1 cellular context compared by ENCODE assay signal in genomic region chr2:240960309-240960962, GRCh38.
TF ChIP-seq lines count a peak whose summit lies in the region.

No MANE protein-coding gene starts in this region.

TF ChIP-seq in HepG2, 621 proteins besides CTCF, POLR2A, EP300 and RAD21 (continued from another document and continues in another):
- TF ChIP-seq HINFP (CRISPR knock-in tag; IDR thresholded peaks at IDR 0.05; ENCODE audit: low read depth) = peak; percentile 61; the same call in 1 of the 2 replicates
- no peak for TF ChIP-seq ZNF383 (CRISPR knock-in tag; IDR thresholded peaks at IDR 0.05; ENCODE audit: borderline replicate concordance)
- peak; percentile 80 for TF ChIP-seq ZNF788 (CRISPR knock-in tag; IDR thresholded peaks at IDR 0.05; ENCODE audit: borderline replicate concordance)
- TF ChIP-seq FOXP1 (IDR thresholded peaks at IDR 0.05) = no peak
- TF ChIP-seq FOXP1 (CRISPR knock-in tag; IDR thresholded peaks at IDR 0.05) = peak; percentile 75
- peak; percentile 30 for TF ChIP-seq CBX1 (IDR thresholded peaks at IDR 0.05; ENCODE audit: low read depth)
- TF ChIP-seq DMTF1 (CRISPR knock-in tag; IDR thresholded peaks at IDR 0.05) = no peak
- TF ChIP-seq ZNF569 (CRISPR knock-in tag; IDR thresholded peaks at IDR 0.05; ENCODE audit: borderline replicate concordance) = no peak
- peak; percentile 47; the same call in 1 of the 2 replicates for TF ChIP-seq ZNF839 (CRISPR knock-in tag; IDR thresholded peaks at IDR 0.05; ENCODE audit: borderline replicate concordance)
- TF ChIP-seq FOSL1 (CRISPR knock-in tag; IDR thresholded peaks at IDR 0.05; ENCODE audit: borderline replicate concordance) = no peak
- 0 out of 2 replicates have a peak, but pooled peaks have one; percentile 7 for TF ChIP-seq HHEX (CRISPR knock-in tag; IDR thresholded peaks at IDR 0.05)
- no peak for TF ChIP-seq SMAD9 (CRISPR knock-in tag; IDR thresholded peaks at IDR 0.05)
- peak; percentile 76; the same call in 1 of the 2 replicates for TF ChIP-seq HMG20A (CRISPR knock-in tag; IDR thresholded peaks at IDR 0.05; ENCODE audit: borderline replicate concordance)
- no peak for TF ChIP-seq ZNF775 (CRISPR knock-in tag; IDR thresholded peaks at IDR 0.05; ENCODE audit: borderline replicate concordance)
- no peak for TF ChIP-seq ZNF17 (CRISPR knock-in tag; IDR thresholded peaks at IDR 0.05)
- no peak for TF ChIP-seq MAFG (CRISPR knock-in tag; IDR thresholded peaks at IDR 0.05)
- TF ChIP-seq ASH2L (IDR thresholded peaks at IDR 0.05; ENCODE audit: insufficient read length, low read depth, low read length) = no peak
- 0 out of 2 replicates have a peak, but pooled peaks have one; percentile 55 for TF ChIP-seq RCOR2 (CRISPR knock-in tag; IDR thresholded peaks at IDR 0.05)
- TF ChIP-seq NFIB (CRISPR knock-in tag; IDR thresholded peaks at IDR 0.05; ENCODE audit: borderline replicate concordance) = peak; percentile 68; the same call in 1 of the 2 replicates
- TF ChIP-seq ZNF678 (CRISPR knock-in tag; IDR thresholded peaks at IDR 0.05) = no peak
- TF ChIP-seq MED1 (CRISPR knock-in tag; IDR thresholded peaks at IDR 0.05) = peak; percentile 90
- peak; percentile 69 for TF ChIP-seq ZMYM4 (CRISPR knock-in tag; IDR thresholded peaks at IDR 0.05)
- no peak; the same call in 1 of the 2 replicates for TF ChIP-seq HMGXB3 (CRISPR knock-in tag; IDR thresholded peaks at IDR 0.05; ENCODE audit: borderline replicate concordance)
- TF ChIP-seq FOXM1 (CRISPR knock-in tag; IDR thresholded peaks at IDR 0.05) = no peak
- no peak for TF ChIP-seq CENPX (CRISPR knock-in tag; IDR thresholded peaks at IDR 0.05)
- no peak for TF ChIP-seq TBP (CRISPR knock-in tag; IDR thresholded peaks at IDR 0.05)
- TF ChIP-seq MLLT10 (CRISPR knock-in tag; IDR thresholded peaks at IDR 0.05) = no peak
- TF ChIP-seq MNT (IDR thresholded peaks at IDR 0.05) = no peak
- no peak for TF ChIP-seq ZNF20 (CRISPR knock-in tag; IDR thresholded peaks at IDR 0.05)
- peak; percentile 94 for TF ChIP-seq ZNF431 (CRISPR knock-in tag; IDR thresholded peaks at IDR 0.05; ENCODE audit: borderline replicate concordance, low read depth)
- no peak for TF ChIP-seq NFE2L2 (IDR thresholded peaks at IDR 0.05; ENCODE audit: low read length)
- no peak for TF ChIP-seq SRSF9 (IDR thresholded peaks at IDR 0.05; ENCODE audit: borderline replicate concordance, insufficient read depth, low read depth, low read length, poor library complexity, severe bottlenecking)
- TF ChIP-seq ZBTB26 (CRISPR knock-in tag; IDR thresholded peaks at IDR 0.05; ENCODE audit: borderline replicate concordance) = 0 out of 2 replicates have a peak, but pooled peaks have one; percentile 37
- TF ChIP-seq ZNF816 (CRISPR knock-in tag; IDR thresholded peaks at IDR 0.05; ENCODE audit: borderline replicate concordance) = peak; percentile 81; the same call in 1 of the 2 replicates
- TF ChIP-seq EHMT2 (IDR thresholded peaks at IDR 0.05; ENCODE audit: borderline replicate concordance, low read depth, low read length) = no peak
- TF ChIP-seq ZNF136 (CRISPR knock-in tag; IDR thresholded peaks at IDR 0.05; ENCODE audit: low read depth) = 0 out of 2 replicates have a peak, but pooled peaks have one; percentile 59
- no peak for TF ChIP-seq ZNF563 (CRISPR knock-in tag; IDR thresholded peaks at IDR 0.05)
- peak; percentile 24; the same call in 1 of the 2 replicates for TF ChIP-seq TRAFD1 (CRISPR knock-in tag; IDR thresholded peaks at IDR 0.05; ENCODE audit: borderline replicate concordance)
- TF ChIP-seq NCOA1 (CRISPR knock-in tag; IDR thresholded peaks at IDR 0.05) = peak; percentile 88; the same call in 1 of the 2 replicates
- TF ChIP-seq SOX5 (CRISPR knock-in tag; IDR thresholded peaks at IDR 0.05; ENCODE audit: borderline replicate concordance) = peak; percentile 53
- no peak; the same call in 1 of the 2 replicates for TF ChIP-seq ZNF691 (CRISPR knock-in tag; IDR thresholded peaks at IDR 0.05; ENCODE audit: borderline replicate concordance, low read depth)
- TF ChIP-seq KLF9 (CRISPR knock-in tag; IDR thresholded peaks at IDR 0.05; ENCODE audit: low read depth) = no peak
- TF ChIP-seq GZF1 (CRISPR knock-in tag; IDR thresholded peaks at IDR 0.05) = peak; percentile 65; the same call in 1 of the 2 replicates
- TF ChIP-seq ZBTB7A (CRISPR knock-in tag; IDR thresholded peaks at IDR 0.05) = peak; percentile 86; the same call in 1 of the 2 replicates
- TF ChIP-seq JUND (CRISPR knock-in tag; IDR thresholded peaks at IDR 0.05) = no peak
- TF ChIP-seq ZNF460 (CRISPR knock-in tag; IDR thresholded peaks at IDR 0.05; ENCODE audit: borderline replicate concordance) = peak; percentile 29; the same call in 1 of the 2 replicates
- no peak for TF ChIP-seq MAFF (IDR thresholded peaks at IDR 0.05; ENCODE audit: low read depth, low read length)
- TF ChIP-seq SOX13 (IDR thresholded peaks at IDR 0.05) = no peak
- TF ChIP-seq SOX13 (CRISPR knock-in tag; conservative IDR thresholded peaks at IDR 0.05 in 1 of 2, IDR thresholded peaks at IDR 0.05 in 1 of 2) = peak in 1 of 2 experiments; percentile 64; a peak in 2 of 4 replicates
- TF ChIP-seq ZNF354B (CRISPR knock-in tag; IDR thresholded peaks at IDR 0.05) = no peak
- TF ChIP-seq ARID4A (CRISPR knock-in tag; IDR thresholded peaks at IDR 0.05; ENCODE audit: borderline replicate concordance) = peak; percentile 78; the same call in 1 of the 2 replicates
